In the genomic region with DNA sequence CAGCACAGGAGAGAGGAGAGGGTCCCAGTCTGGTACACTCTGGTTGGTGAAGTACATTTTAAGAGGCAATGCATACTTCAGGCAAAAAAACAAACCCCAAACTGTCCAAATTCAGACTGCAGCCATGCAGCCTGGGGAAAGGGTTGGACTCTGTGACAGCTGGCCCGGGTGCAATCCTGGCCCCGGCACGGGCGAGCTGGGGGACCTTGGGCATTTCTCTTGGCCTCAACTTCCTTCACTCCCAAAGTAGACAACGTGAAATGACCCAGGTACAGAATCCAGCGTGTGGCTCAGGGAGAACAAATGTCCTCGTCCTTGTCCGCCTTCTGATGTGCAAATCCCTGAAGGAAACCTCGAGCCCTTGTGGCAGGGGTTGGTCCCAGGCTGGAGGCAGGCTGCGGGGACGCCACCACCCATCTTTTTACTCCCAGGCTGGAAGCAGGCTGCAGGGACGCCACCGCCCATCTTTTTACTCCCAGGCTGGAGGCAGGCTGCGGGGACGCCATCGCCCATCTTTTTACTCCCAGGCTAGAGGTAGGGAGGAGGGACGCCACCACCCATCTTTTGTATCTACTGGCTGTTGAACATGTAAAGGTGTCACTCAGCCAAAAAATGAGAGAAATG, we compare ENCODE assay signal across 24 cellular contexts.
"Had no signal": no experiment of that assay in that cellular context is flagged by ENCODE, and none has a peak within 500 bp of the region (broad histone marks: within the 10 kb centered on the region; RNA-seq: fewer than 3 reads in every experiment).

No MANE protein-coding gene starts in this region.

- H3K36me3 ChIP-seq: neural progenitor cell, upper lobe of right lung had no signal

- H3K9ac ChIP-seq: neural progenitor cell, parathyroid adenoma had no signal

- H3K4me1 ChIP-seq: neural progenitor cell, parathyroid adenoma, testis, tibial nerve, upper lobe of right lung, vagina had no signal

- H3K4me3 ChIP-seq: heart right ventricle, mucosa of descending colon, neural progenitor cell, psoas muscle, skin epidermis, testis, tibial nerve, upper lobe of right lung, vagina had no signal

- FAIRE-seq: endometrium, frontal cortex, islet of Langerhans had no signal

- H3K4me1 Mint-ChIP-seq: stimulated activated naive B cell treated with anti-CD40 and anti-IgM and Interleukin-4, amounts not matched to agents 10 μg/mL and 1 μg/mL and 100 μg/mL, for 72 hours; stimulated activated naive CD8-positive, alpha-beta T cell treated with anti-CD3 and anti-CD28 coated beads, Interleukin-15, amount 100 ng/mL, for 72 hours had no signal

- ATAC-seq: esophagus mucosa; heart right ventricle; mucosa of descending colon; naive thymus-derived CD8-positive, alpha-beta T cell; psoas muscle; sciatic nerve; stimulated activated naive B cell treated with anti-CD40 and anti-IgM and Interleukin-4, amounts not matched to agents 10 μg/mL and 1 μg/mL and 100 μg/mL, for 72 hours; stimulated activated naive CD8-positive, alpha-beta T cell treated with anti-CD3 and anti-CD28 coated beads, Interleukin-15, amount 100 ng/mL, for 72 hours; upper lobe of right lung had no signal

- H3K27ac ChIP-seq: neural progenitor cell, parathyroid adenoma, psoas muscle, skin epidermis, testis, tibial nerve, upper lobe of right lung, vagina had no signal

- H3K27ac Mint-ChIP-seq: naive thymus-derived CD8-positive, alpha-beta T cell; neural progenitor cell; stimulated activated naive B cell treated with anti-CD40 and anti-IgM and Interleukin-4, amounts not matched to agents 10 μg/mL and 1 μg/mL and 100 μg/mL, for 72 hours; stimulated activated naive CD8-positive, alpha-beta T cell treated with anti-CD3 and anti-CD28 coated beads, Interleukin-15, amount 100 ng/mL, for 72 hours had no signal

- H3K9me3 ChIP-seq: heart right ventricle, mucosa of descending colon, psoas muscle, testis, tibial nerve, upper lobe of right lung, vagina had no signal

- DNase-seq: effector memory CD4-positive, alpha-beta T cell; heart right ventricle; hypothalamus; mucosa of descending colon; naive thymus-derived CD8-positive, alpha-beta T cell; nucleus accumbens; retina; stimulated activated CD4-positive, alpha-beta T cell treated with anti-CD3 and anti-CD28 coated beads, Interleukin-2, amount 100 ng/mL, for 24 hours; stimulated activated CD4-positive, alpha-beta T cell treated with anti-CD3 and anti-CD28 coated beads, Interleukin-4, amount 100 ng/mL, for 4 hours; stimulated activated naive B cell treated with anti-CD40 and anti-IgM and Interleukin-4, amounts not matched to agents 10 μg/mL and 1 μg/mL and 100 μg/mL, for 72 hours; stimulated activated naive CD8-positive, alpha-beta T cell treated with anti-CD3 and anti-CD28 coated beads, Interleukin-15, amount 100 ng/mL, for 72 hours; testis had no signal

- H3K9me3 Mint-ChIP-seq: naive thymus-derived CD8-positive, alpha-beta T cell; neural progenitor cell; stimulated activated naive B cell treated with anti-CD40 and anti-IgM and Interleukin-4, amounts not matched to agents 10 μg/mL and 1 μg/mL and 100 μg/mL, for 72 hours; stimulated activated naive CD8-positive, alpha-beta T cell treated with anti-CD3 and anti-CD28 coated beads, Interleukin-15, amount 100 ng/mL, for 72 hours had no signal

- H3K4me3 Mint-ChIP-seq: naive thymus-derived CD8-positive, alpha-beta T cell; neural progenitor cell; stimulated activated naive B cell treated with anti-CD40 and anti-IgM and Interleukin-4, amounts not matched to agents 10 μg/mL and 1 μg/mL and 100 μg/mL, for 72 hours; stimulated activated naive CD8-positive, alpha-beta T cell treated with anti-CD3 and anti-CD28 coated beads, Interleukin-15, amount 100 ng/mL, for 72 hours had no signal

- H3K27me3 Mint-ChIP-seq: naive thymus-derived CD8-positive, alpha-beta T cell; stimulated activated naive B cell treated with anti-CD40 and anti-IgM and Interleukin-4, amounts not matched to agents 10 μg/mL and 1 μg/mL and 100 μg/mL, for 72 hours; stimulated activated naive CD8-positive, alpha-beta T cell treated with anti-CD3 and anti-CD28 coated beads, Interleukin-15, amount 100 ng/mL, for 72 hours had no signal

- H3K27me3 ChIP-seq: heart right ventricle, neural progenitor cell, testis, tibial nerve, upper lobe of right lung, vagina had no signal
